Comparison of ENCODE assay signal across 8 cellular contexts in genomic region chr17:35063514-35064223, GRCh38. TPM values are rescaled to one million over a fixed set of nuclear protein-coding genes. Genes with fewer than 3 reads are reported as not detected.
DNase-seq lines count a peak whose midpoint lies in the region; ATAC-seq and TF ChIP-seq lines count a peak whose summit lies in the region.

Gene RFFL (minus strand): TSS chr17:35063707. CDS start chr17:35026553, 37,154 bp downstream.

- H3K4me3 Mint-ChIP-seq in GM23338 = peak within 1 kb of the TSS; percentile 54
- H3K4me3 Mint-ChIP-seq in activated naive CD8-positive, alpha-beta T cell = peak within 1 kb of the TSS; percentile 66

- H3K36me3 ChIP-seq in GM23338 (ENCODE audit: insufficient read depth) (no peaks in the 10 kb centered on the region), SK-N-SH (replicated peaks in 1 of 2; ENCODE audit: control insufficient read depth in 1 of 2, insufficient read depth in 2 of 2, low read length in 1 of 2) (no peaks in the 10 kb centered on the region), ovary (no peaks in the 10 kb centered on the region), thymus (ENCODE audit: control insufficient read depth, insufficient read depth) (peaks cover 3% of the 10 kb centered on the region)

- TF ChIP-seq CTCF in GM23338 (conservative IDR thresholded peaks at IDR 0.05; ENCODE audit: low read depth in 2 of 2) (no peak; a peak in 1 of 4 replicates), SK-N-SH (IDR thresholded peaks at IDR 0.05) (peak; percentile 40; the same call in 1 of the 2 replicates), ovary (IDR thresholded peaks at IDR 0.05) (no peak)

- H3K36me3 Mint-ChIP-seq in GM23338 (ENCODE audit: low read depth) = peaks cover 4% of the 10 kb centered on the region; the same call in 1 of the 3 replicates
- H3K36me3 Mint-ChIP-seq in activated naive CD8-positive, alpha-beta T cell = peaks cover 10% of the 10 kb centered on the region

- ATAC-seq in GM23338 = peak; percentile 95

- peak within 1 kb of the TSS; percentile 60 for H3K4me2 ChIP-seq in GM23338
- peak within 1 kb of the TSS; percentile 53 for H3K4me2 ChIP-seq in SK-N-SH

- peak; percentile 99 for DNase-seq in ELR (ENCODE audit: low read depth)
- DNase-seq in GM23338 (ENCODE audit: low spot score) = peak; percentile 95
- DNase-seq in LHCN-M2 (ENCODE audit: low read depth) = peak; percentile 98
- peak; percentile 23 for DNase-seq in SK-N-SH
- peak; percentile 72 to 96 (median 89) for DNase-seq in head of caudate nucleus
- peak; percentile 61 to 85 (median 70) for DNase-seq in ovary

- H3K27ac ChIP-seq in GM23338 (ENCODE audit: low read depth) (peak within 1 kb of the TSS; percentile 93), SK-N-SH (ENCODE audit: low read depth in 2 of 2, low read length in 1 of 2) (peak within 1 kb of the TSS; percentile 69 to 93; a peak in 3 of 4 replicates), ovary (peak within 1 kb of the TSS in 1 of 2 donors; percentile 49), thymus (ENCODE audit: low read depth) (peak within 1 kb of the TSS; percentile 92)

- intact Hi-C loops in head of caudate nucleus (cut with DNase I) (no loop called here), ovary (cut with DNase I) (loop anchor here in 1 of 4 donors (10.0 kb wide), 1 partner anchor 49 kb away; no protein-coding TSS in a partner anchor)

- WGBS in SK-N-SH (ENCODE audit: low lambda C conversion rate) = 12% methylated on average over 6 of the region's 6 CpGs
- 25 to 58% (median 36%) methylated on average over 6 of the region's 6 CpGs for WGBS in ovary, 3 donors
- WGBS in thymus = under 1% methylated on average over 6 of the region's 6 CpGs

- TF ChIP-seq EP300 in SK-N-SH (IDR thresholded peaks at IDR 0.05; ENCODE audit: borderline replicate concordance in 1 of 2, low read depth in 1 of 2, low read length in 1 of 2) (peak in 1 of 2 experiments; percentile 45; a peak in 1 of 4 replicates), ovary (IDR thresholded peaks at IDR 0.05) (no peak)

- TF ChIP-seq RAD21 in SK-N-SH (IDR thresholded peaks at IDR 0.05; ENCODE audit: low read length) = peak; percentile 40

- H3K4me3 ChIP-seq in GM23338 (peak within 1 kb of the TSS; percentile 18; the same call in 1 of the 2 replicates), SK-N-SH (ENCODE audit: low read depth in 2 of 2, low read length in 1 of 2) (peak within 1 kb of the TSS in 1 of 2 experiments; percentile 19; a peak in 2 of 4 replicates), ovary (peak within 1 kb of the TSS; percentile 5), thymus (ENCODE audit: low read length) (peak within 1 kb of the TSS; percentile 38)

- no peaks in the 10 kb centered on the region for H3F3A ChIP-seq in GM23338 (replicated peaks; ENCODE audit: low read depth)
- peaks cover 19% of the 10 kb centered on the region for H3F3A ChIP-seq in SK-N-SH (replicated peaks; ENCODE audit: insufficient read depth)

- no peaks in the 10 kb centered on the region for H3K27me3 ChIP-seq in GM23338 (ENCODE audit: insufficient read depth)
- H3K27me3 ChIP-seq in SK-N-SH (ENCODE audit: insufficient read depth) = no peaks in the 10 kb centered on the region
- H3K27me3 ChIP-seq in ovary = no peaks in the 10 kb centered on the region
- no peaks in the 10 kb centered on the region for H3K27me3 ChIP-seq in thymus (ENCODE audit: control insufficient read depth, insufficient read depth)

- POLR2A ChIA-PET in SK-N-SH (lab: Yijun Ruan, JAX) = no interaction called here

- no peaks in the 10 kb centered on the region for H3K9me3 Mint-ChIP-seq in GM23338
- no peaks in the 10 kb centered on the region for H3K9me3 Mint-ChIP-seq in activated naive CD8-positive, alpha-beta T cell (ENCODE audit: low read depth)

- H3K4me1 ChIP-seq in GM23338 (ENCODE audit: insufficient read depth) (peaks cover 31% of the 10 kb centered on the region), SK-N-SH (ENCODE audit: control insufficient read depth in 1 of 2, insufficient read depth in 2 of 2, low read depth in 1 of 2, low read length in 1 of 2) (peaks cover 4 to 13% of the 10 kb centered on the region in 2 experiments; a peak in 2 of 4 replicates), ovary (ENCODE audit: insufficient read depth) (no peaks in the 10 kb centered on the region), thymus (ENCODE audit: control insufficient read depth, insufficient read depth, low read length) (peaks cover 7% of the 10 kb centered on the region)

- H3K9me3 ChIP-seq in SK-N-SH = no peaks in the 10 kb centered on the region
- H3K9me3 ChIP-seq in ovary = no peaks in the 10 kb centered on the region
- H3K9me3 ChIP-seq in thymus (ENCODE audit: control insufficient read depth) = no peaks in the 10 kb centered on the region

- peak within 1 kb of the TSS; percentile 63 for H3K9ac ChIP-seq in SK-N-SH

- H3K9me2 ChIP-seq in GM23338 (ENCODE audit: insufficient read depth) (no peaks in the 10 kb centered on the region), SK-N-SH (no peaks in the 10 kb centered on the region)

- CTCF ChIA-PET in SK-N-SH (lab: Yijun Ruan, JAX) = interaction anchor here (1.1 to 2.1 kb wide), 4 partner anchors 19 to 110 kb away, joined by 3 to 7 read pairs (median 4); no protein-coding TSS in a partner anchor

- peaks cover 46% of the 10 kb centered on the region for H3K4me1 Mint-ChIP-seq in GM23338
- H3K4me1 Mint-ChIP-seq in activated naive CD8-positive, alpha-beta T cell (ENCODE audit: low read depth) = peaks cover 62% of the 10 kb centered on the region

- peak; percentile 19 for TF ChIP-seq POLR2A in ovary (IDR thresholded peaks at IDR 0.05)

- H2AFZ ChIP-seq in GM23338 = no peak within 1 kb of the TSS
- H2AFZ ChIP-seq in SK-N-SH (ENCODE audit: low read depth) = peak within 1 kb of the TSS; percentile 70; the same call in 1 of the 2 replicates

- peak within 1 kb of the TSS; percentile 99 for H3K27ac Mint-ChIP-seq in GM23338
- H3K27ac Mint-ChIP-seq in activated naive CD8-positive, alpha-beta T cell = peak within 1 kb of the TSS; percentile 90

- peaks cover 5% of the 10 kb centered on the region for H3K27me3 Mint-ChIP-seq in GM23338 (ENCODE audit: insufficient read depth, low read depth, poor library complexity)
- no peaks in the 10 kb centered on the region for H3K27me3 Mint-ChIP-seq in activated naive CD8-positive, alpha-beta T cell

- H4K20me1 ChIP-seq in GM23338 (replicated peaks; ENCODE audit: insufficient read depth) (no peaks in the 10 kb centered on the region; the same call in 1 of the 2 replicates), SK-N-SH (ENCODE audit: insufficient read depth) (no peaks in the 10 kb centered on the region)

- H3K79me2 ChIP-seq in GM23338 (replicated peaks; ENCODE audit: insufficient read depth) (no peaks in the 10 kb centered on the region), SK-N-SH (ENCODE audit: insufficient read depth) (peaks cover 57% of the 10 kb centered on the region)

TF ChIP-seq in GM23338, 12 proteins besides CTCF, POLR2A, EP300 and RAD21 (continues in another document):
- peak; percentile 42; the same call in 1 of the 2 replicates for TF ChIP-seq NANOG (IDR thresholded peaks at IDR 0.05; ENCODE audit: borderline replicate concordance)

TF ChIP-seq in SK-N-SH, 30 proteins besides CTCF, POLR2A, EP300 and RAD21 (continues in another document):
- TF ChIP-seq, protein P1, sequence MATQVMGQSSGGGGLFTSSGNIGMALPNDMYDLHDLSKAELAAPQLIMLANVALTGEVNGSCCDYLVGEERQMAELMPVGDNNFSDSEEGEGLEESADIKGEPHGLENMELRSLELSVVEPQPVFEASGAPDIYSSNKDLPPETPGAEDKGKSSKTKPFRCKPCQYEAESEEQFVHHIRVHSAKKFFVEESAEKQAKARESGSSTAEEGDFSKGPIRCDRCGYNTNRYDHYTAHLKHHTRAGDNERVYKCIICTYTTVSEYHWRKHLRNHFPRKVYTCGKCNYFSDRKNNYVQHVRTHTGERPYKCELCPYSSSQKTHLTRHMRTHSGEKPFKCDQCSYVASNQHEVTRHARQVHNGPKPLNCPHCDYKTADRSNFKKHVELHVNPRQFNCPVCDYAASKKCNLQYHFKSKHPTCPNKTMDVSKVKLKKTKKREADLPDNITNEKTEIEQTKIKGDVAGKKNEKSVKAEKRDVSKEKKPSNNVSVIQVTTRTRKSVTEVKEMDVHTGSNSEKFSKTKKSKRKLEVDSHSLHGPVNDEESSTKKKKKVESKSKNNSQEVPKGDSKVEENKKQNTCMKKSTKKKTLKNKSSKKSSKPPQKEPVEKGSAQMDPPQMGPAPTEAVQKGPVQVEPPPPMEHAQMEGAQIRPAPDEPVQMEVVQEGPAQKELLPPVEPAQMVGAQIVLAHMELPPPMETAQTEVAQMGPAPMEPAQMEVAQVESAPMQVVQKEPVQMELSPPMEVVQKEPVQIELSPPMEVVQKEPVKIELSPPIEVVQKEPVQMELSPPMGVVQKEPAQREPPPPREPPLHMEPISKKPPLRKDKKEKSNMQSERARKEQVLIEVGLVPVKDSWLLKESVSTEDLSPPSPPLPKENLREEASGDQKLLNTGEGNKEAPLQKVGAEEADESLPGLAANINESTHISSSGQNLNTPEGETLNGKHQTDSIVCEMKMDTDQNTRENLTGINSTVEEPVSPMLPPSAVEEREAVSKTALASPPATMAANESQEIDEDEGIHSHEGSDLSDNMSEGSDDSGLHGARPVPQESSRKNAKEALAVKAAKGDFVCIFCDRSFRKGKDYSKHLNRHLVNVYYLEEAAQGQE (IDR thresholded peaks at IDR 0.05; ENCODE audit: low read depth, low read length) = 0 out of 2 replicates have a peak, but pooled peaks have one; percentile 22
- peak; percentile 54 for TF ChIP-seq JUND (IDR thresholded peaks at IDR 0.05)
- TF ChIP-seq MAX (IDR thresholded peaks at IDR 0.05; ENCODE audit: low read depth) = peak; percentile 59
- TF ChIP-seq MXI1 (IDR thresholded peaks at IDR 0.05; ENCODE audit: low read depth, low read length) = no peak
- TF ChIP-seq RCOR1 (IDR thresholded peaks at IDR 0.05; ENCODE audit: low read length) = no peak

RNA-seq across cellular contexts. Expression of gene RFFL, which starts in this region (rescaled TPM):
- total RNA-seq in GM23338 (2014; rRNA removed; shearing (Covaris generic)) = 22.2 and 29.2 TPM in 2 replicates
- polyA plus RNA-seq in GM23338 (2016; fragmentation: Nextera tagmentation; extraction: Ambion mirVana) = 4.1 and 6.4 TPM in 2 replicates
- total RNA-seq in LHCN-M2 (2014; rRNA removed) = 14.5 and 16.6 TPM in 2 replicates
- 7.0 TPM for polyA plus RNA-seq in LHCN-M2 (2012)
- polyA plus RNA-seq in SK-N-SH (2012; rRNA removed) = 10.1 and 12.7 TPM in 2 replicates
- 9.4 and 13.4 TPM in 2 replicates for polyA plus RNA-seq in SK-N-SH (2012; cell fraction: cytosol; rRNA removed)
- polyA plus RNA-seq in SK-N-SH (2012; cell fraction: nucleus; rRNA removed) = 11.3 and 13.1 TPM in 2 replicates
- total RNA-seq in ovary = 10 to 100 TPM; 10.4 to 23.9 (median 18.8) TPM
- 1 to 10 TPM; 6.3 to 9.8 TPM for polyA plus RNA-seq in ovary
- 16.5 TPM for polyA plus RNA-seq in thymus

Comparison
In these comparisons a context has a peak if more than half of its experiments do, and no peak if none do; other contexts are left out.
1. DNase-seq: peak in every context shown above with its lines; median percentile 99 in ELR; 98 in LHCN-M2; 95 in GM23338; 89 in head of caudate nucleus; 70 in ovary; 23 in SK-N-SH.